Comparison of ENCODE assay signal across 23 cellular contexts in genomic region chr18:35306588-35307250, GRCh38. TPM values are rescaled to one million over a fixed set of nuclear protein-coding genes. Genes with fewer than 3 reads are reported as not detected.
A peak's percentile ranks its signal among the peaks of the same experiment; 100 is the strongest.
DNase-seq lines count a peak whose midpoint lies in the region; ATAC-seq and TF ChIP-seq lines count a peak whose summit lies in the region.
"Had no signal": no experiment of that assay in that cellular context is flagged by ENCODE, and none has a peak within 500 bp of the region (broad histone marks: within the 10 kb centered on the region; RNA-seq: fewer than 3 reads in every experiment).

No MANE protein-coding gene starts in this region.

- no peaks in the 10 kb centered on the region for H3K27me3 Mint-ChIP-seq in CD4-positive, CD25-positive, alpha-beta regulatory T cell
- no peaks in the 10 kb centered on the region for H3K27me3 Mint-ChIP-seq in natural killer cell (ENCODE audit: low read depth in 2 of 2)

- peaks cover 53% of the 10 kb centered on the region for H3K36me3 ChIP-seq in CD4-positive, CD25-positive, alpha-beta regulatory T cell (ENCODE audit: control insufficient read depth, insufficient read depth, low read length)
- peaks cover 0 to 60% of the 10 kb centered on the region in 2 experiments; a peak in 1 of 3 replicates for H3K36me3 ChIP-seq in HEK293 (ENCODE audit: control insufficient read depth in 2 of 2, insufficient read depth in 1 of 2, low read length in 2 of 2)
- peaks cover 35 to 74% of the 10 kb centered on the region in 2 donors for H3K36me3 ChIP-seq in muscle layer of duodenum (ENCODE audit: control insufficient read depth in 1 of 2, insufficient read depth in 2 of 2, low read length in 2 of 2)

- H3K9me3 Mint-ChIP-seq in CD4-positive, CD25-positive, alpha-beta regulatory T cell: peaks cover 1 to 79% (median 34%) of the 10 kb centered on the region in 7 donors
- H3K9me3 Mint-ChIP-seq in natural killer cell: peaks cover 7 to 29% of the 10 kb centered on the region in 2 donors

- intact Hi-C loops in natural killer cell (cut with micrococcal nuclease): no loop called here

- H3K4me3 Mint-ChIP-seq in CD4-positive, CD25-positive, alpha-beta regulatory T cell: peak overlapping the region in 1 of 4 donors; percentile 38
- H3K4me3 Mint-ChIP-seq in natural killer cell: no peak overlapping the region
- H3K4me3 Mint-ChIP-seq: GM23338 had no signal

- no peak overlapping the region for H3K27ac Mint-ChIP-seq in CD4-positive, CD25-positive, alpha-beta regulatory T cell
- no peak overlapping the region for H3K27ac Mint-ChIP-seq in natural killer cell
- H3K27ac Mint-ChIP-seq: GM23338 had no signal

- H3K4me1 ChIP-seq in CD4-positive, CD25-positive, alpha-beta regulatory T cell (ENCODE audit: control insufficient read depth, insufficient read depth, low read length, poor library complexity, severe bottlenecking): no peaks in the 10 kb centered on the region
- H3K4me1 ChIP-seq in HEK293 (ENCODE audit: control insufficient read depth, insufficient read depth, low read length) (no peaks in the 10 kb centered on the region), muscle layer of duodenum (ENCODE audit: control insufficient read depth in 1 of 2, insufficient read depth in 2 of 2, low read length in 2 of 2) (no peaks in the 10 kb centered on the region)
- H3K4me1 ChIP-seq: A549 had no signal

- TF ChIP-seq CTCF in HEK293 (tag by site-specific recombination; IDR thresholded peaks at IDR 0.05): no peak
- TF ChIP-seq CTCF in coronary artery (IDR thresholded peaks at IDR 0.05): no peak
- TF ChIP-seq CTCF in natural killer cell (IDR thresholded peaks at IDR 0.05): no peak

- no peaks in the 10 kb centered on the region for H3K27me3 ChIP-seq in CD4-positive, CD25-positive, alpha-beta regulatory T cell (ENCODE audit: control insufficient read depth, insufficient read depth, low read length)
- H3K27me3 ChIP-seq in muscle layer of duodenum (ENCODE audit: low read depth, low read length): no peaks in the 10 kb centered on the region

- H3K4me3 ChIP-seq in CD4-positive, CD25-positive, alpha-beta regulatory T cell (ENCODE audit: low read depth, low read length): peak overlapping the region; percentile 5
- no peak overlapping the region for H3K4me3 ChIP-seq in HEK293 (ENCODE audit: low read depth, low read length)
- peak overlapping the region; percentile 15 for H3K4me3 ChIP-seq in coronary artery
- H3K4me3 ChIP-seq in muscle layer of duodenum (ENCODE audit: low read depth in 1 of 2, low read length in 2 of 2): peak overlapping the region; percentile 16 to 51
- H3K4me3 ChIP-seq: A549, GM23338, SK-N-MC had no signal

- H3K27ac ChIP-seq in CD4-positive, CD25-positive, alpha-beta regulatory T cell (ENCODE audit: insufficient read depth, low read length, poor library complexity, severe bottlenecking): no peak overlapping the region
- H3K27ac ChIP-seq in HEK293 (ENCODE audit: extremely low read depth, low read depth, low read length) (no peak overlapping the region), coronary artery (no peak overlapping the region), muscle layer of duodenum (ENCODE audit: low read length) (no peak overlapping the region)
- H3K27ac ChIP-seq: A549, C4-2B, SK-N-MC had no signal

- ATAC-seq in CD4-positive, CD25-positive, alpha-beta regulatory T cell (ENCODE audit: low read depth in 2 of 2): no peak
- ATAC-seq in natural killer cell: no peak
- ATAC-seq: A549, GM23338 had no signal

- DNase-seq in CD4-positive, CD25-positive, alpha-beta regulatory T cell: no peak
- DNase-seq in coronary artery (ENCODE audit: low spot score) (no peak), DMS79 (lab: John Stamatoyannopoulos, UW) (no peak), natural killer cell (no peak), SKM-1 (lab: John Stamatoyannopoulos, UW; ENCODE audit: unreplicated experiment) (no peak), NCI-H2029 (lab: John Stamatoyannopoulos, UW) (no peak)
- DNase-seq: DMS153; EL; Karpas-422; MM.1S; NCI-H1092; NCI-H1436 treated with DMSO at 0.1 percent for 48 hours; NCI-H2081; NCI-H2171 treated with DMSO at 0.1 percent for 48 hours; NCI-H748 treated with DMSO at 0.1 percent for 48 hours; NK-92 treated with Interleukin-12 subunit alpha and Interleukin-12 subunit beta, amount 100 ng/mL, for 24 hours; Right ventricle myocardium superior had no signal

- H3K36me3 Mint-ChIP-seq in CD4-positive, CD25-positive, alpha-beta regulatory T cell: peaks cover 47% of the 10 kb centered on the region
- H3K36me3 Mint-ChIP-seq in natural killer cell: peaks cover 69% of the 10 kb centered on the region

- H3K4me1 Mint-ChIP-seq in CD4-positive, CD25-positive, alpha-beta regulatory T cell: peaks cover 0 to 4% (median 0%) of the 10 kb centered on the region in 4 donors
- peaks cover 0 to 5% of the 10 kb centered on the region in 2 donors for H3K4me1 Mint-ChIP-seq in natural killer cell
- H3K4me1 Mint-ChIP-seq: GM23338 had no signal

- CTCF ChIA-PET in HEK293 (lab: Yijun Ruan, JAX): no interaction called here

- H3K9me3 ChIP-seq in CD4-positive, CD25-positive, alpha-beta regulatory T cell (ENCODE audit: control insufficient read depth in 2 of 2, low read length in 2 of 2): peaks cover 95 to 100% of the 10 kb centered on the region in 2 experiments
- H3K9me3 ChIP-seq in HEK293 (ENCODE audit: control insufficient read depth, insufficient read depth, low read depth, low read length) (no peaks in the 10 kb centered on the region), muscle layer of duodenum (ENCODE audit: control insufficient read depth in 1 of 2, low read length in 2 of 2) (peaks cover 81 to 85% of the 10 kb centered on the region in 2 donors)

- POLR2A ChIA-PET in HEK293 (lab: Yijun Ruan, JAX): interaction anchor here (0.7 to 1.3 kb wide), 3 partner anchors 8 to 61 kb away, joined by 3 read pairs; partner anchors contain the start of gene ZSCAN30

TF ChIP-seq in HEK293, 187 proteins besides CTCF, POLR2A, EP300 and RAD21:
- TF ChIP-seq ZNF391 (tag by site-specific recombination; IDR thresholded peaks at IDR 0.05; ENCODE audit: borderline replicate concordance, low read depth) (no peak), SP7 (tag by site-specific recombination; IDR thresholded peaks at IDR 0.05) (no peak), ZNF677 (tag by site-specific recombination; IDR thresholded peaks at IDR 0.05) (no peak), ZFP69B (tag by site-specific recombination; IDR thresholded peaks at IDR 0.05) (no peak), ZNF274 (IDR thresholded peaks at IDR 0.05; ENCODE audit: low read length) (no peak), ZNF274 (tag by site-specific recombination; IDR thresholded peaks at IDR 0.05; ENCODE audit: borderline replicate concordance) (peak; percentile 91), SETDB1 (IDR thresholded peaks at IDR 0.05; ENCODE audit: insufficient read length, low read length) (peak; percentile 100), TRIM28 (IDR thresholded peaks at IDR 0.05; ENCODE audit: borderline replicate concordance, low read length) (peak; percentile 100)

RNA-seq across cellular contexts. Expression of gene ZSCAN30, which starts 16.7 kb away (rescaled TPM):
- 11.5 TPM for total RNA-seq in CD4-positive, CD25-positive, alpha-beta regulatory T cell
- 1 to 10 TPM; 2.0 to 5.2 (median 3.9) TPM for polyA plus RNA-seq in CD4-positive, CD25-positive, alpha-beta regulatory T cell
- 10 to 100 TPM; 15.4 to 21.0 (median 16.4) TPM for total RNA-seq in natural killer cell

RNA-seq across cellular contexts. Expression of gene ZNF24, which starts 37.5 kb away (rescaled TPM):
- 53.9 TPM for total RNA-seq in CD4-positive, CD25-positive, alpha-beta regulatory T cell
- 10 to 100 TPM; 69.4 to 96.3 (median 73.7) TPM for polyA plus RNA-seq in CD4-positive, CD25-positive, alpha-beta regulatory T cell
- total RNA-seq in natural killer cell: 10 to 100 TPM; 50.4 to 63.9 (median 58.2) TPM
